14 cellular contexts compared by ENCODE assay signal in the genomic region with DNA sequence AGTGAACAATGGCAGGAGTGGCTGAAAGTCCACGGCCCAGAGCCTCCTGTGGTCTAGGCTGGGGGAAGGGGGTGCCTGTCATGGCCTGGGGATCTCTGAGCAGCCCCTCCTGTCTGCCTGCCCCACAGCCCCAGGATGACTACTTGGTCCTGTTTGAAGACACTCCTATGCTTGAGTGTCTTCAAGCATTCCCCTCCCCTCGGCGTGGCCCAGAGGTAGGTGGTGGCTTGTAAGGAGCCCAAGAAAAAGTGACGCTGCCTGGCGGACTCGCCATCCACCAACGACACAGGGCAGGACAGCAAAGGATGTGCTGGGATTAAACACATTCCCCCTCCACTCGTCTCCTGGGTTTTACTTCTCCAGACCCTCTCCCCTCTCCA. TPM values are rescaled to one million over a fixed set of nuclear protein-coding genes. Genes with fewer than 3 reads are reported as not detected.
DNase-seq lines count a peak whose midpoint lies in the region; ATAC-seq and TF ChIP-seq lines count a peak whose summit lies in the region.
"Had no signal": no experiment of that assay in that cellular context is flagged by ENCODE, and none has a peak within 500 bp of the region (broad histone marks: within the 10 kb centered on the region; RNA-seq: fewer than 3 reads in every experiment).

No MANE protein-coding gene starts in this region.

- H3K79me2 ChIP-seq in Karpas-422 (ENCODE audit: low read length), result no peaks in the 10 kb centered on the region

- H3K4me3 Mint-ChIP-seq in stimulated activated effector memory CD8-positive, alpha-beta T cell treated with anti-CD3 and anti-CD28 coated beads, Interleukin-12 subunit alpha, Interleukin-12 subunit beta, amount 100 ng/mL, for 72 hours, result no peak overlapping the region

- no peaks in the 10 kb centered on the region for H3K9me3 ChIP-seq in Karpas-422 (ENCODE audit: low read length)
- H3K9me3 ChIP-seq: A549 had no signal

- no peak for ATAC-seq in left lobe of liver
- no peak for ATAC-seq in stimulated activated effector memory CD8-positive, alpha-beta T cell treated with anti-CD3 and anti-CD28 coated beads, Interleukin-12 subunit alpha, Interleukin-12 subunit beta, amount 100 ng/mL, for 72 hours
- ATAC-seq in GM18502 (IDR thresholded peaks at IDR 0.05; ENCODE audit: poor library complexity, unreplicated experiment), result no peak
- ATAC-seq: A549 had no signal

- POLR2A ChIA-PET in RWPE1 (lab: Yijun Ruan, JAX; ENCODE audit: low non-redundant PET), result no interaction called here

- H3K27me3 ChIP-seq in Karpas-422 (ENCODE audit: low read length), result no peaks in the 10 kb centered on the region

- H3K4me2 ChIP-seq in Karpas-422 (ENCODE audit: low read depth, low read length, poor library complexity, severe bottlenecking), result peak overlapping the region; percentile 4
- H3K4me2 ChIP-seq: A549 had no signal

- no peaks in the 10 kb centered on the region for H3K9me2 ChIP-seq in Karpas-422 (replicated peaks; ENCODE audit: insufficient read depth, low read length)

- DNase-seq in Karpas-422, result no peak
- peak; percentile 21 for DNase-seq in left lobe of liver (ENCODE audit: low spot score)
- no peak for DNase-seq in stimulated activated effector memory CD8-positive, alpha-beta T cell treated with anti-CD3 and anti-CD28 coated beads, Interleukin-12 subunit alpha, Interleukin-12 subunit beta, amount 100 ng/mL, for 72 hours (ENCODE audit: low spot score in 2 of 2)
- no peak for DNase-seq in RWPE1 (ENCODE audit: low spot score)
- DNase-seq: DMS79, GOT3, NCI-H1105 treated with DMSO at 0.1 percent for 48 hours, NCI-H1694, NCI-H2081 treated with DMSO at 0.1 percent for 48 hours, SHP77 treated with DMSO at 0.1 percent for 48 hours had no signal

- TF ChIP-seq CTCF in RWPE1 (conservative IDR thresholded peaks at IDR 0.05; ENCODE audit: low read depth), result no peak

- H3K36me3 Mint-ChIP-seq in stimulated activated effector memory CD8-positive, alpha-beta T cell treated with anti-CD3 and anti-CD28 coated beads, Interleukin-12 subunit alpha, Interleukin-12 subunit beta, amount 100 ng/mL, for 72 hours, result no peaks in the 10 kb centered on the region

- peak overlapping the region; percentile 28; the same call in 1 of the 2 replicates for H3K9ac ChIP-seq in Karpas-422 (ENCODE audit: low read length)

- peak overlapping the region; percentile 21 for H3K27ac Mint-ChIP-seq in stimulated activated effector memory CD8-positive, alpha-beta T cell treated with anti-CD3 and anti-CD28 coated beads, Interleukin-12 subunit alpha, Interleukin-12 subunit beta, amount 100 ng/mL, for 72 hours

- H2AFZ ChIP-seq in Karpas-422 (ENCODE audit: low read length), result no peak overlapping the region

- no peak overlapping the region for H3K4me3 ChIP-seq in Karpas-422 (ENCODE audit: low read length)
- H3K4me3 ChIP-seq: A549 had no signal

- CTCF ChIA-PET in RWPE1 (lab: Yijun Ruan, JAX), result no interaction called here

- peaks cover 38% of the 10 kb centered on the region for H3K4me1 ChIP-seq in Karpas-422 (ENCODE audit: low read length)
- H3K4me1 ChIP-seq: A549 had no signal

- H3K9me3 Mint-ChIP-seq in stimulated activated effector memory CD8-positive, alpha-beta T cell treated with anti-CD3 and anti-CD28 coated beads, Interleukin-12 subunit alpha, Interleukin-12 subunit beta, amount 100 ng/mL, for 72 hours, result no peaks in the 10 kb centered on the region

- H4K20me1 ChIP-seq in Karpas-422 (ENCODE audit: insufficient read depth, low read depth, low read length), result no peaks in the 10 kb centered on the region

- H3K4me1 Mint-ChIP-seq in stimulated activated effector memory CD8-positive, alpha-beta T cell treated with anti-CD3 and anti-CD28 coated beads, Interleukin-12 subunit alpha, Interleukin-12 subunit beta, amount 100 ng/mL, for 72 hours, result no peaks in the 10 kb centered on the region

- 0 out of 2 replicates have a peak, but pooled peaks cover 3% of the 10 kb centered on the region for H3K36me3 ChIP-seq in Karpas-422 (ENCODE audit: insufficient read depth, low read length)

- H3K27ac ChIP-seq in Karpas-422 (ENCODE audit: low read length), result peak overlapping the region; percentile 88
- no peak overlapping the region for H3K27ac ChIP-seq in RWPE1
- H3K27ac ChIP-seq: A549 had no signal

RNA-seq across cellular contexts. Expression of a gene that starts 5.7 kb away (rescaled TPM):
- total RNA-seq in Karpas-422 (2014; rRNA removed; shearing (Covaris generic); ENCODE audit: low replicate concordance), result 122 and 179 TPM in 2 replicates
- total RNA-seq in left lobe of liver, result 179 TPM
- total RNA-seq: RPMI7951 had no signal

RNA-seq across cellular contexts. Expression of a gene that starts 7.3 kb away (rescaled TPM):
- total RNA-seq in Karpas-422 (2014; rRNA removed; shearing (Covaris generic); ENCODE audit: low replicate concordance), result 16.1 and 36.1 TPM in 2 replicates
- 50.3 TPM for total RNA-seq in left lobe of liver
- total RNA-seq: RPMI7951 had no signal

RNA-seq across cellular contexts. Expression of a gene that starts 33.7 kb away (rescaled TPM):
- 1.9 and 4.5 TPM in 2 replicates for total RNA-seq in Karpas-422 (2014; rRNA removed; shearing (Covaris generic); ENCODE audit: low replicate concordance)
- 3.2 TPM for total RNA-seq in left lobe of liver
- total RNA-seq: NCI-H460, RPMI7951 had no signal

RNA-seq across cellular contexts. Expression of a gene that starts 50.5 kb away (rescaled TPM):
- total RNA-seq in Karpas-422 (2014; rRNA removed; shearing (Covaris generic); ENCODE audit: low replicate concordance), result 44.7 and 70.5 TPM in 2 replicates
- 19.3 TPM for total RNA-seq in left lobe of liver
